ENCODE assay signal across 2 cellular contexts in genomic region chr9:132505961-132506691, GRCh38.
TF ChIP-seq lines count a peak whose summit lies in the region.

No MANE protein-coding gene starts in this region.

TF ChIP-seq in SK-N-SH, 30 proteins besides CTCF, POLR2A, EP300 and RAD21:
- TF ChIP-seq JUND (IDR thresholded peaks at IDR 0.05) (no peak), MXI1 (IDR thresholded peaks at IDR 0.05; ENCODE audit: low read depth, low read length) (no peak; the same call in 1 of the 2 replicates), GATA2 (CRISPR knock-in tag; IDR thresholded peaks at IDR 0.05) (no peak), RXRA (IDR thresholded peaks at IDR 0.05; ENCODE audit: borderline replicate concordance, low read depth) (no peak), EZH2phosphoT487 (IDR thresholded peaks at IDR 0.05; ENCODE audit: borderline replicate concordance, low read depth) (no peak), YY1 (IDR thresholded peaks at IDR 0.05; ENCODE audit: low read depth) (no peak), SMC3 (IDR thresholded peaks at IDR 0.05; ENCODE audit: low read depth, low read length) (no peak), RFX5 (IDR thresholded peaks at IDR 0.05; ENCODE audit: low read length) (no peak), POLR2AphosphoS5 (IDR thresholded peaks at IDR 0.05; ENCODE audit: low read depth, low read length) (no peak), GABPA (IDR thresholded peaks at IDR 0.05; ENCODE audit: low read depth) (no peak), IRF3 (IDR thresholded peaks at IDR 0.05; ENCODE audit: low read depth, low read length) (no peak), FOXJ3 (CRISPR knock-in tag; IDR thresholded peaks at IDR 0.05) (no peak), TEAD4 (IDR thresholded peaks at IDR 0.05; ENCODE audit: borderline replicate concordance, insufficient read depth) (no peak)

TF ChIP-seq in SK-N-SH treated with all-trans-retinoic acid at 6 μM for 48 hours, 23 proteins besides CTCF, POLR2A, EP300 and RAD21:
- TF ChIP-seq CSDC2 (CRISPR knock-in tag; IDR thresholded peaks at IDR 0.05) = no peak
- TF ChIP-seq TSHZ2 (CRISPR knock-in tag; IDR thresholded peaks at IDR 0.05) = no peak
- TF ChIP-seq RARB (CRISPR knock-in tag; IDR thresholded peaks at IDR 0.05) = no peak
- no peak for TF ChIP-seq TOX (CRISPR knock-in tag; IDR thresholded peaks at IDR 0.05; ENCODE audit: borderline replicate concordance)
- TF ChIP-seq OSR1 (CRISPR knock-in tag; IDR thresholded peaks at IDR 0.05) = no peak
- TF ChIP-seq CSRNP3 (CRISPR knock-in tag; IDR thresholded peaks at IDR 0.05) = no peak
- TF ChIP-seq ESRRG (CRISPR knock-in tag; IDR thresholded peaks at IDR 0.05) = no peak
- TF ChIP-seq POU6F1 (CRISPR knock-in tag; IDR thresholded peaks at IDR 0.05; ENCODE audit: borderline replicate concordance, low read depth) = no peak
- no peak for TF ChIP-seq ZC3H10 (CRISPR knock-in tag; IDR thresholded peaks at IDR 0.05)
- TF ChIP-seq ZFP30 (CRISPR knock-in tag; IDR thresholded peaks at IDR 0.05) = no peak
- no peak for TF ChIP-seq ZFP3 (CRISPR knock-in tag; IDR thresholded peaks at IDR 0.05)
- TF ChIP-seq ISL1 (CRISPR knock-in tag; IDR thresholded peaks at IDR 0.05) = no peak
- TF ChIP-seq BACH2 (CRISPR knock-in tag; IDR thresholded peaks at IDR 0.05; ENCODE audit: borderline replicate concordance) = no peak
- TF ChIP-seq ZNF70 (CRISPR knock-in tag; IDR thresholded peaks at IDR 0.05) = no peak
- no peak for TF ChIP-seq ARNTL (CRISPR knock-in tag; IDR thresholded peaks at IDR 0.05; ENCODE audit: borderline replicate concordance, low read depth)
- TF ChIP-seq SNAI2 (CRISPR knock-in tag; IDR thresholded peaks at IDR 0.05) = no peak
- TF ChIP-seq ZNF565 (CRISPR knock-in tag; conservative IDR thresholded peaks at IDR 0.05; ENCODE audit: low read depth) = no peak
- no peak for TF ChIP-seq CREB5 (CRISPR knock-in tag; IDR thresholded peaks at IDR 0.05; ENCODE audit: low read depth)
